12 cellular contexts compared by ENCODE assay signal in genomic region chr1:111215285-111215684, GRCh38. TPM values are rescaled to one million over a fixed set of nuclear protein-coding genes. Genes with fewer than 3 reads are reported as not detected.
DNase-seq lines count a peak whose midpoint lies in the region; ATAC-seq, FAIRE-seq and TF ChIP-seq lines count a peak whose summit lies in the region.
"Not testable (repeated sequence)": the region's sequence is repeated elsewhere in the genome, so short reads cannot be mapped to it uniquely, and the experiment has no call there.
"Had no signal": no experiment of that assay in that cellular context is flagged by ENCODE, and none has a peak within 500 bp of the region (broad histone marks: within the 10 kb centered on the region; RNA-seq: fewer than 3 reads in every experiment).

No MANE protein-coding gene starts in this region.

- not testable (repeated sequence) for TF ChIP-seq CTCF in OCI-LY7 (conservative IDR thresholded peaks at IDR 0.05; ENCODE audit: low read length); H1 (IDR thresholded peaks at IDR 0.05; ENCODE audit: control extremely low read depth in 1 of 3, insufficient read depth in 1 of 3, low read depth in 1 of 3, low read length in 3 of 3)

- not testable (repeated sequence) for H3K4ac ChIP-seq in H1 (replicated peaks; ENCODE audit: insufficient read length, low read depth, low read length)

- H3K23ac ChIP-seq in H1 (ENCODE audit: insufficient read length): not testable (repeated sequence)

- H3K9me3 ChIP-seq in BLaER1; OCI-LY7 (ENCODE audit: low read length); H1 (ENCODE audit: insufficient read depth in 2 of 2, low read depth in 1 of 2, low read length in 1 of 2): not testable (repeated sequence)

- not testable (repeated sequence) for H3K9me3 Mint-ChIP-seq in activated CD4-positive, alpha-beta memory T cell treated with anti-CD3 and anti-CD28 coated beads, Interleukin-2, amount 10 ng/mL, durations not matched to agents 7 days and 5 days; activated naive CD8-positive, alpha-beta T cell (ENCODE audit: low read depth); natural killer cell treated with Interleukin-12 subunit alpha and Interleukin-12 subunit beta and Interleukin-15 and Interleukin-18, amount 100 ng/mL, for 72 hours; stimulated activated naive CD8-positive, alpha-beta T cell treated with anti-CD3 and anti-CD28 coated beads, Interleukin-15, amount 100 ng/mL, for 72 hours

- peaks cover 83% of the 10 kb centered on the region for H3K4me1 Mint-ChIP-seq in activated CD4-positive, alpha-beta memory T cell treated with anti-CD3 and anti-CD28 coated beads, Interleukin-2, amount 10 ng/mL, durations not matched to agents 7 days and 5 days
- peaks cover 92% of the 10 kb centered on the region for H3K4me1 Mint-ChIP-seq in activated naive CD8-positive, alpha-beta T cell (ENCODE audit: low read depth)
- H3K4me1 Mint-ChIP-seq in natural killer cell treated with Interleukin-12 subunit alpha and Interleukin-12 subunit beta and Interleukin-15 and Interleukin-18, amount 100 ng/mL, for 72 hours (ENCODE audit: low read depth in 2 of 2): peaks cover 71 to 75% of the 10 kb centered on the region in 2 donors
- peaks cover 90% of the 10 kb centered on the region for H3K4me1 Mint-ChIP-seq in stimulated activated naive CD8-positive, alpha-beta T cell treated with anti-CD3 and anti-CD28 coated beads, Interleukin-15, amount 100 ng/mL, for 72 hours

- CTCF ChIA-PET in OCI-LY7 (lab: Charles Lee; ENCODE audit: unreplicated experiment): interaction anchor here (2.2 kb wide), 1 partner anchor 16 kb away, joined by 5 read pairs; no protein-coding TSS in a partner anchor
- CTCF ChIA-PET in activated CD4-positive, alpha-beta memory T cell treated with anti-CD3 and anti-CD28 coated beads, Interleukin-2, amount 10 ng/mL, durations not matched to agents 7 days and 5 days (lab: Charles Lee): interaction anchor here (0.9 to 12.8 kb wide), 9 partner anchors 8 to 293 kb away, joined by 3 to 275 read pairs (median 7); partner anchors contain the start of genes DENND2D and WDR77
- CTCF ChIA-PET in H1 (lab: Charles Lee; ENCODE audit: partially characterized antibody): interaction anchor here (1.3 to 2.6 kb wide), 4 partner anchors 17 to 185 kb away, joined by 4 to 11 read pairs (median 6); no protein-coding TSS in a partner anchor

- H2AK5ac ChIP-seq in H1 (ENCODE audit: low read depth, low read length): not testable (repeated sequence)

- not testable (repeated sequence) for H2BK20ac ChIP-seq in H1 (ENCODE audit: low read length)

- TF ChIP-seq POLR2A in GM12891 (IDR thresholded peaks at IDR 0.05; ENCODE audit: low read depth, low read length); H1 (IDR thresholded peaks at IDR 0.05; ENCODE audit: control extremely low read depth in 1 of 2, low read depth in 2 of 2, low read length in 2 of 2): not testable (repeated sequence)

- H4K20me1 ChIP-seq in BLaER1; OCI-LY7 (ENCODE audit: insufficient read depth, low read length); H1 (replicated peaks in 1 of 2; ENCODE audit: control insufficient read depth in 1 of 2, insufficient read depth in 2 of 2, low read length in 2 of 2): not testable (repeated sequence)

- not testable (repeated sequence) for H3K27me3 Mint-ChIP-seq in activated CD4-positive, alpha-beta memory T cell treated with anti-CD3 and anti-CD28 coated beads, Interleukin-2, amount 10 ng/mL, durations not matched to agents 7 days and 5 days; activated naive CD8-positive, alpha-beta T cell; natural killer cell treated with Interleukin-12 subunit alpha and Interleukin-12 subunit beta and Interleukin-15 and Interleukin-18, amount 100 ng/mL, for 72 hours; stimulated activated naive CD8-positive, alpha-beta T cell treated with anti-CD3 and anti-CD28 coated beads, Interleukin-15, amount 100 ng/mL, for 72 hours

- H2BK5ac ChIP-seq in H1 (ENCODE audit: low read depth, low read length): peak overlapping the region; percentile 91; the same call in 1 of the 2 replicates

- POLR2A ChIA-PET in OCI-LY7 (lab: Charles Lee): interaction anchor here (0.6 to 8.9 kb wide), 23 partner anchors 9 to 580 kb away, joined by 3 to 114 read pairs (median 5); partner anchors contain the start of genes CD53, CEPT1 and DRAM2
- POLR2A ChIA-PET in activated CD4-positive, alpha-beta memory T cell treated with anti-CD3 and anti-CD28 coated beads, Interleukin-2, amount 10 ng/mL, durations not matched to agents 7 days and 5 days (lab: Charles Lee): interaction anchor here (0.7 to 12.1 kb wide), 18 partner anchors 8 to 1403 kb away, joined by 3 to 590 read pairs (median 5); partner anchors contain the start of genes ATP5PB, CEPT1, CHI3L2 and DENND2D
- POLR2A ChIA-PET in H1 (lab: Charles Lee; ENCODE audit: partially characterized antibody): not testable (repeated sequence)

- WGBS in H1 (ENCODE audit: extremely low coverage in 1 of 2, insufficient coverage in 1 of 2, insufficient read length in 1 of 2, insufficient replicate concordance in 2 of 2, low coverage in 1 of 2, low lambda C conversion rate in 2 of 2, missing lambda C conversion rate in 1 of 2), 2 experiments: 92% methylated on average over 2 of the region's 2 CpGs; no CpG with 5 or more reads in 1 of the 2 experiments

- H2BK120ac ChIP-seq in H1 (replicated peaks; ENCODE audit: low read depth, low read length): peak overlapping the region; percentile 84

- H3K23me2 ChIP-seq in H1 (ENCODE audit: low read depth, low read length): not testable (repeated sequence)

- peak overlapping the region; percentile 99 for H4K91ac ChIP-seq in H1 (replicated peaks; ENCODE audit: insufficient read length, low read length)

- BruUV-seq in OCI-LY7 (replicated peaks; lab: Mats Ljungman, UMichigan): not testable (repeated sequence)

- H3K4me2 ChIP-seq in BLaER1 (peak overlapping the region; percentile 76), OCI-LY7 (ENCODE audit: low read length) (peak overlapping the region; percentile 87)
- not testable (repeated sequence) for H3K4me2 ChIP-seq in H1 (ENCODE audit: insufficient read depth in 1 of 2, low read depth in 2 of 2, low read length in 2 of 2)

- not testable (repeated sequence) for FAIRE-seq in GM12891 (lab: Jason Lieb, UNC); H1 (lab: Jason Lieb, UNC)

- not testable (repeated sequence) for H3K18ac ChIP-seq in H1 (ENCODE audit: extremely low read depth, low read length)

- peak overlapping the region; percentile 88 for H3K27ac ChIP-seq in BLaER1
- peak overlapping the region; percentile 97 for H3K27ac ChIP-seq in OCI-LY7 (ENCODE audit: low read depth, low read length, poor library complexity, severe bottlenecking)
- H3K27ac ChIP-seq in H1 (ENCODE audit: low read depth, low read length): not testable (repeated sequence)

- not testable (repeated sequence) for H3K36me3 ChIP-seq in BLaER1; OCI-LY7 (ENCODE audit: insufficient read depth, low read length); H1 (ENCODE audit: control insufficient read depth in 2 of 4, insufficient read depth in 4 of 4, low read length in 3 of 4)

- not testable (repeated sequence) for TF ChIP-seq EP300 in H1 (IDR thresholded peaks at IDR 0.05; ENCODE audit: borderline replicate concordance in 1 of 2, low read depth in 2 of 2, low read length in 2 of 2)

- H3K27me3 ChIP-seq in BLaER1; H1 (replicated peaks in 1 of 4; ENCODE audit: control insufficient read depth in 3 of 4, extremely low read depth in 1 of 4, insufficient read depth in 3 of 4, low read length in 3 of 4): not testable (repeated sequence)

- not testable (repeated sequence) for H4K5ac ChIP-seq in H1 (ENCODE audit: insufficient read length, low read depth, low read length)

- not testable (repeated sequence) for H3K79me1 ChIP-seq in H1 (ENCODE audit: low read depth, low read length)

- H3K27ac Mint-ChIP-seq in activated CD4-positive, alpha-beta memory T cell treated with anti-CD3 and anti-CD28 coated beads, Interleukin-2, amount 10 ng/mL, durations not matched to agents 7 days and 5 days: peak overlapping the region; percentile 97
- peak overlapping the region; percentile 96 for H3K27ac Mint-ChIP-seq in activated naive CD8-positive, alpha-beta T cell
- peak overlapping the region; percentile 85 to 87 for H3K27ac Mint-ChIP-seq in natural killer cell treated with Interleukin-12 subunit alpha and Interleukin-12 subunit beta and Interleukin-15 and Interleukin-18, amount 100 ng/mL, for 72 hours
- H3K27ac Mint-ChIP-seq in stimulated activated naive CD8-positive, alpha-beta T cell treated with anti-CD3 and anti-CD28 coated beads, Interleukin-15, amount 100 ng/mL, for 72 hours: peak overlapping the region; percentile 92 to 99

- H4K8ac ChIP-seq in H1 (ENCODE audit: extremely low read depth, insufficient read depth, low read length): not testable (repeated sequence)

- H3K14ac ChIP-seq in H1 (ENCODE audit: insufficient read length): not testable (repeated sequence)

- not testable (repeated sequence) for H2BK15ac ChIP-seq in H1 (ENCODE audit: low read length)

- DNase-seq in GM12891 (ENCODE audit: insufficient read length, low spot score); OCI-LY7 (ENCODE audit: low spot score); activated CD4-positive, alpha-beta memory T cell treated with anti-CD3 and anti-CD28 coated beads, Interleukin-2, amount 10 ng/mL, durations not matched to agents 7 days and 5 days; H1 (ENCODE audit: low read depth in 1 of 2, low spot score in 2 of 2); natural killer cell treated with Interleukin-12 subunit alpha and Interleukin-12 subunit beta and Interleukin-15 and Interleukin-18, amount 100 ng/mL, for 72 hours (ENCODE audit: low spot score); stimulated activated naive CD8-positive, alpha-beta T cell treated with anti-CD3 and anti-CD28 coated beads, Interleukin-15, amount 100 ng/mL, for 72 hours: not testable (repeated sequence)

- H3K9ac ChIP-seq in BLaER1: peak overlapping the region; percentile 68
- not testable (repeated sequence) for H3K9ac ChIP-seq in H1 (replicated peaks in 1 of 4; ENCODE audit: extremely low read depth in 1 of 4, low read depth in 3 of 4, low read length in 3 of 4)

- H3K79me2 ChIP-seq in OCI-LY7 (ENCODE audit: insufficient read depth, low read depth, low read length); H1 (ENCODE audit: control insufficient read depth in 1 of 2, insufficient read depth in 2 of 2, low read length in 2 of 2): not testable (repeated sequence)

- peak overlapping the region; percentile 81; the same call in 1 of the 2 replicates for H2AFZ ChIP-seq in OCI-LY7 (ENCODE audit: low read length)
- H2AFZ ChIP-seq in H1 (ENCODE audit: low read length): not testable (repeated sequence)

- not testable (repeated sequence) for H3K56ac ChIP-seq in H1 (replicated peaks; ENCODE audit: insufficient read length, low read depth, low read length)

- H3K36me3 Mint-ChIP-seq in activated CD4-positive, alpha-beta memory T cell treated with anti-CD3 and anti-CD28 coated beads, Interleukin-2, amount 10 ng/mL, durations not matched to agents 7 days and 5 days (ENCODE audit: low read depth); activated naive CD8-positive, alpha-beta T cell; natural killer cell treated with Interleukin-12 subunit alpha and Interleukin-12 subunit beta and Interleukin-15 and Interleukin-18, amount 100 ng/mL, for 72 hours: not testable (repeated sequence)

- intact Hi-C loops in OCI-LY7 (cut with micrococcal nuclease; ENCODE audit: unreplicated experiment): loop anchor here (5.0 to 10.0 kb wide), 3 partner anchors 387 to 583 kb away; no protein-coding TSS in a partner anchor

- peak overlapping the region; percentile 9; the same call in 1 of the 2 replicates for H3K4me3 ChIP-seq in BLaER1
- peak overlapping the region; percentile 45 for H3K4me3 ChIP-seq in OCI-LY7 (ENCODE audit: low read depth, low read length, poor library complexity, severe bottlenecking)
- not testable (repeated sequence) for H3K4me3 ChIP-seq in H1 (ENCODE audit: extremely low read depth in 1 of 4, insufficient read depth in 2 of 4, low read depth in 3 of 4, low read length in 4 of 4)

- H2BK12ac ChIP-seq in H1 (ENCODE audit: low read depth, low read length): not testable (repeated sequence)

- H3K9me2 ChIP-seq in OCI-LY7 (ENCODE audit: insufficient read depth, low read length): not testable (repeated sequence)

- not testable (repeated sequence) for TF ChIP-seq RAD21 in H1 (IDR thresholded peaks at IDR 0.05 in 1 of 2, conservative IDR thresholded peaks at IDR 0.05 in 1 of 2; ENCODE audit: low read depth in 2 of 2, low read length in 2 of 2)

- H3K4me1 ChIP-seq in BLaER1 (peaks cover 85% of the 10 kb centered on the region), OCI-LY7 (ENCODE audit: insufficient read depth, low read length, poor library complexity, severe bottlenecking) (peaks cover 78% of the 10 kb centered on the region)
- not testable (repeated sequence) for H3K4me1 ChIP-seq in H1 (replicated peaks in 1 of 4; ENCODE audit: control insufficient read depth in 3 of 4, insufficient read depth in 4 of 4, low read length in 3 of 4)

- peak overlapping the region; percentile 52 for H3K4me3 Mint-ChIP-seq in activated CD4-positive, alpha-beta memory T cell treated with anti-CD3 and anti-CD28 coated beads, Interleukin-2, amount 10 ng/mL, durations not matched to agents 7 days and 5 days
- peak overlapping the region; percentile 80 for H3K4me3 Mint-ChIP-seq in activated naive CD8-positive, alpha-beta T cell
- H3K4me3 Mint-ChIP-seq in natural killer cell treated with Interleukin-12 subunit alpha and Interleukin-12 subunit beta and Interleukin-15 and Interleukin-18, amount 100 ng/mL, for 72 hours: peak overlapping the region; percentile 72
- H3K4me3 Mint-ChIP-seq in stimulated activated naive CD8-positive, alpha-beta T cell treated with anti-CD3 and anti-CD28 coated beads, Interleukin-15, amount 100 ng/mL, for 72 hours: peak overlapping the region; percentile 59 to 81

- ATAC-seq in natural killer cell treated with Interleukin-12 subunit alpha and Interleukin-12 subunit beta and Interleukin-15 and Interleukin-18, amount 100 ng/mL, for 72 hours; stimulated activated naive CD8-positive, alpha-beta T cell treated with anti-CD3 and anti-CD28 coated beads, Interleukin-15, amount 100 ng/mL, for 72 hours: not testable (repeated sequence)

RNA-seq across cellular contexts. Expression of gene CHI3L2, which starts 12.2 kb away (rescaled TPM):
- polyA plus RNA-seq in GM12891 (2012; ENCODE audit: low read depth, missing spikeins): 273 TPM
- total RNA-seq in OCI-LY7 (2014; rRNA removed; shearing (Covaris generic)): 37.1 and 50.6 TPM in 2 replicates
- 88.7 and 95.4 TPM in 2 replicates for total RNA-seq in OCI-LY7 (2022)
- total RNA-seq in activated CD4-positive, alpha-beta memory T cell treated with anti-CD3 and anti-CD28 coated beads, Interleukin-2, amount 10 ng/mL, durations not matched to agents 7 days and 5 days: 1 to 10 TPM; 8.5 to 9.0 TPM
- not detected in 2 replicates for total RNA-seq in H1 (2021; fragmentation: NEBNext Ultra II Directional; extraction: Animal tissue kit (Norgen Biotek cat#: 25700))
- polyA plus RNA-seq in H1 (2011; rRNA removed): not detected in 2 replicates
- not detected for polyA plus RNA-seq in H1 (2011; cell fraction: cytosol; rRNA removed)
- polyA plus RNA-seq in H1 (2011; cell fraction: nucleus; rRNA removed): not detected
- not detected in 4 replicates for polyA plus RNA-seq in H1 (2012, experiment 1 of 2)
- polyA plus RNA-seq in H1 (2012, experiment 2 of 2): not detected
- not detected for polyA plus RNA-seq in H1 (2013, experiment 1 of 2)
- polyA plus RNA-seq in H1 (2013, experiment 2 of 2): 0.04 TPM
- not detected in 2 replicates for polyA minus RNA-seq in H1 (2011; rRNA and poly(A)+ RNA removed)
- not detected for polyA minus RNA-seq in H1 (2011; cell fraction: cytosol; rRNA and poly(A)+ RNA removed)
- not detected for polyA minus RNA-seq in H1 (2011; cell fraction: nucleus; rRNA and poly(A)+ RNA removed)
- 10 to 100 TPM in 1 of 2 donors, 1 to 10 TPM in 1; 4.3 to 30.6 TPM for total RNA-seq in natural killer cell treated with Interleukin-12 subunit alpha and Interleukin-12 subunit beta and Interleukin-15 and Interleukin-18, amount 100 ng/mL, for 72 hours
- total RNA-seq: bronchial epithelial cell, GM23248, HT-29, lung microvascular endothelial cell had no signal

RNA-seq across cellular contexts. Expression of gene DENND2D, which starts 14.8 kb away (rescaled TPM):
- polyA plus RNA-seq in GM12891 (2012; ENCODE audit: low read depth, missing spikeins): 33.0 TPM
- 34.4 and 39.9 TPM in 2 replicates for total RNA-seq in OCI-LY7 (2014; rRNA removed; shearing (Covaris generic))
- 9.8 and 13.5 TPM in 2 replicates for total RNA-seq in OCI-LY7 (2022)
- total RNA-seq in activated CD4-positive, alpha-beta memory T cell treated with anti-CD3 and anti-CD28 coated beads, Interleukin-2, amount 10 ng/mL, durations not matched to agents 7 days and 5 days: 100 to 1,000 TPM; 207 to 210 TPM
- 0.57 and 0.58 TPM in 2 replicates for total RNA-seq in H1 (2021; fragmentation: NEBNext Ultra II Directional; extraction: Animal tissue kit (Norgen Biotek cat#: 25700))
- 1.4 and 1.6 TPM in 2 replicates for polyA plus RNA-seq in H1 (2011; rRNA removed)
- polyA plus RNA-seq in H1 (2011; cell fraction: cytosol; rRNA removed): 1.8 TPM
- 2.8 TPM for polyA plus RNA-seq in H1 (2011; cell fraction: nucleus; rRNA removed)
- polyA plus RNA-seq in H1 (2012, experiment 1 of 2): 0.84 to 2.4 TPM (median 1.3 TPM) in 4 replicates
- 1.4 TPM for polyA plus RNA-seq in H1 (2012, experiment 2 of 2)
- 0.47 TPM for polyA plus RNA-seq in H1 (2013, experiment 1 of 2)
- polyA plus RNA-seq in H1 (2013, experiment 2 of 2): 0.48 TPM
- 2.6 and 3.0 TPM in 2 replicates for polyA minus RNA-seq in H1 (2011; rRNA and poly(A)+ RNA removed)
- polyA minus RNA-seq in H1 (2011; cell fraction: cytosol; rRNA and poly(A)+ RNA removed): 1.5 TPM
- polyA minus RNA-seq in H1 (2011; cell fraction: nucleus; rRNA and poly(A)+ RNA removed): 4.1 TPM
- total RNA-seq in natural killer cell treated with Interleukin-12 subunit alpha and Interleukin-12 subunit beta and Interleukin-15 and Interleukin-18, amount 100 ng/mL, for 72 hours: 100 to 1,000 TPM; 103 to 118 TPM
